ENCODE assay signal across 20 cellular contexts in the genomic region with DNA sequence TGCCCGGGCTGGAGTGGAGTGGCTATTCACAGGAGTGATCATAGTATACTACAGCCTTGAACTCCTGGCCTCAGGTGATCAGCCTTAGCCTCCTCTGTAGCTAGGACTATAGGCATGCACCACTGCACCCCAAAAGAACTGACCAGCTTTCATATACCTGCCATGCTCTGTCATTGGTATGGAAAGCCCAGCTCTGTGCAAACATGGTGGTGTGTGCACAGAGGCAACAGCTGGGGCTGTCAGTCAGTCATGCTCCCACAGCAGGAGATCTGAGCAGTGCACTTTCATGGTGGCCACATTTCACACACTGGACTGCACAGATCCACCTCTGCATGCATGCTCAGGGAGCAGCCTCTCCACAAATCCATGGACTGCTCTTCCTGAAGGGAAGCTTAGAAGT.
"Had no signal": no experiment of that assay in that cellular context is flagged by ENCODE, and none has a peak within 500 bp of the region (broad histone marks: within the 10 kb centered on the region; RNA-seq: fewer than 3 reads in every experiment).

No MANE protein-coding gene starts in this region.

- H3K27me3 ChIP-seq: ascending aorta, brain microvascular endothelial cell, right atrium auricular region, testis had no signal

- H3K4me3 ChIP-seq: ascending aorta, prostate gland, right atrium auricular region, skin epidermis, testis had no signal

- H3K36me3 ChIP-seq: brain microvascular endothelial cell, prostate gland had no signal

- H3K9me3 ChIP-seq: ascending aorta, prostate gland, right atrium auricular region, testis had no signal

- H3K27ac ChIP-seq: ascending aorta, brain microvascular endothelial cell, prostate gland, right atrium auricular region, skin epidermis, testis had no signal

- H3K4me1 ChIP-seq: ascending aorta, prostate gland, right atrium auricular region, testis had no signal

- DNase-seq: activated T-cell treated with anti-CD3 and anti-CD28 coated beads, Interleukin-2, amount 50 U/mL, for 1 hour; brain microvascular endothelial cell; dermis blood vessel endothelial cell; effector memory CD4-positive, alpha-beta T cell; hippocampal formation; kidney glomerular epithelial cell; left ventricle myocardium superior; mammary epithelial cell; stimulated activated CD4-positive, alpha-beta T cell treated with anti-CD3 and anti-CD28 coated beads, Interleukin-1b, Interleukin-23, amount 100 ng/mL, for 48 hours; T1000; testis had no signal

- ATAC-seq: activated naive CD4-positive, alpha-beta T cell treated with anti-CD3 and anti-CD28 coated beads, Interleukin-2, amount 50 U/mL, for 72 hours; natural killer cell treated with Interleukin-12 subunit alpha and Interleukin-12 subunit beta and Interleukin-15 and Interleukin-18, amount 100 ng/mL, for 72 hours; stimulated activated effector memory CD8-positive, alpha-beta T cell treated with anti-CD3 and anti-CD28 coated beads, Interleukin-12 subunit alpha, Interleukin-12 subunit beta, amount 100 ng/mL, for 72 hours; WTC11 had no signal

- FAIRE-seq: frontal cortex had no signal
